Comparison of ENCODE assay signal across 13 cellular contexts in genomic region chr17:3763777-3764170, GRCh38. TPM values are rescaled to one million over a fixed set of nuclear protein-coding genes. Genes with fewer than 3 reads are reported as not detected.
DNase-seq lines count a peak whose midpoint lies in the region; ATAC-seq and TF ChIP-seq lines count a peak whose summit lies in the region.
"Had no signal": no experiment of that assay in that cellular context is flagged by ENCODE, and none has a peak within 500 bp of the region (broad histone marks: within the 10 kb centered on the region; RNA-seq: fewer than 3 reads in every experiment).

No MANE protein-coding gene starts in this region.

- no peaks in the 10 kb centered on the region for H3K36me3 ChIP-seq in BLaER1
- no peaks in the 10 kb centered on the region for H3K36me3 ChIP-seq in DND-41 (ENCODE audit: insufficient read depth, low read length)
- no peaks in the 10 kb centered on the region for H3K36me3 ChIP-seq in lower lobe of right lung
- no peaks in the 10 kb centered on the region for H3K36me3 ChIP-seq in heart right ventricle
- H3K36me3 ChIP-seq: ovary, suprapubic skin had no signal

- WGBS in heart right ventricle, 2 donors = 66 to 75% methylated on average over 3 of the region's 3 CpGs

- peaks cover 20% of the 10 kb centered on the region in 2 donors for H3K36me3 Mint-ChIP-seq in activated T-cell treated with anti-CD3 and anti-CD28 coated beads, Interleukin-2, amount 50 U/mL, for 72 hours (ENCODE audit: insufficient read depth in 2 of 2)

- H3K4me3 Mint-ChIP-seq in activated T-cell treated with anti-CD3 and anti-CD28 coated beads, Interleukin-2, amount 50 U/mL, for 72 hours = peak overlapping the region; percentile 52 to 73

- no peak overlapping the region for H3K9ac ChIP-seq in BLaER1
- H3K9ac ChIP-seq in DND-41 (ENCODE audit: low read depth, low read length) = peak overlapping the region; percentile 53

- H3K4me3 ChIP-seq in BLaER1 (no peak overlapping the region), DND-41 (ENCODE audit: low read depth in 1 of 2, low read length in 2 of 2) (no peak overlapping the region; a peak in 1 of 4 replicates), lower lobe of right lung (peak overlapping the region; percentile 14), heart right ventricle (no peak overlapping the region)
- H3K4me3 ChIP-seq: ovary, suprapubic skin had no signal

- H2AFZ ChIP-seq in DND-41 (ENCODE audit: low read depth, low read length) = no peak overlapping the region

- no peaks in the 10 kb centered on the region for H3K79me2 ChIP-seq in DND-41 (ENCODE audit: insufficient read depth, low read length)

- H3K4me2 ChIP-seq in BLaER1 = peak overlapping the region; percentile 11; the same call in 1 of the 2 replicates
- no peak overlapping the region for H3K4me2 ChIP-seq in DND-41 (ENCODE audit: insufficient read depth, low read length)

- H3K4me1 ChIP-seq in BLaER1 (peaks cover 43% of the 10 kb centered on the region), DND-41 (ENCODE audit: insufficient read depth, low read length) (peaks cover 60% of the 10 kb centered on the region), lower lobe of right lung (no peaks in the 10 kb centered on the region), heart right ventricle (peaks cover 0 to 10% (median 0%) of the 10 kb centered on the region in 9 donors)
- H3K4me1 ChIP-seq: suprapubic skin had no signal

- H3K27ac Mint-ChIP-seq in activated T-cell treated with anti-CD3 and anti-CD28 coated beads, Interleukin-2, amount 50 U/mL, for 72 hours = peak overlapping the region; percentile 72

- H3K9me3 Mint-ChIP-seq in activated T-cell treated with anti-CD3 and anti-CD28 coated beads, Interleukin-2, amount 50 U/mL, for 72 hours = peaks cover 9 to 14% of the 10 kb centered on the region in 2 donors

- peaks cover 30% of the 10 kb centered on the region for H3K27me3 Mint-ChIP-seq in activated T-cell treated with anti-CD3 and anti-CD28 coated beads, Interleukin-2, amount 50 U/mL, for 72 hours (ENCODE audit: low read depth)

- H3K4me1 Mint-ChIP-seq in activated T-cell treated with anti-CD3 and anti-CD28 coated beads, Interleukin-2, amount 50 U/mL, for 72 hours (ENCODE audit: low read depth) = peaks cover 65% of the 10 kb centered on the region

- DNase-seq in DND-41 (no peak), lower lobe of right lung (no peak), NCI-H2107 treated with DMSO at 0.1 percent for 48 hours (lab: John Stamatoyannopoulos, UW; ENCODE audit: unreplicated experiment) (no peak), heart right ventricle (no peak)
- peak in 1 of 2 donors; percentile 34 for DNase-seq in activated T-cell treated with anti-CD3 and anti-CD28 coated beads, Interleukin-2, amount 50 U/mL, for 72 hours
- DNase-seq: activated CD4-positive, CD25-positive, alpha-beta regulatory T cell treated with anti-CD3 and anti-CD28 coated beads, Interleukin-2, amount 50 U/mL, for 72 hours; DMS53; NCI-H2029 treated with DMSO at 0.1 percent for 48 hours; ovary had no signal

- no peaks in the 10 kb centered on the region for H3K27me3 ChIP-seq in BLaER1
- H3K27me3 ChIP-seq in DND-41 (ENCODE audit: insufficient read depth, low read length, poor library complexity) = no peaks in the 10 kb centered on the region
- no peaks in the 10 kb centered on the region for H3K27me3 ChIP-seq in lower lobe of right lung (ENCODE audit: low read depth)
- peaks cover 0 to 2% (median 0%) of the 10 kb centered on the region in 7 donors for H3K27me3 ChIP-seq in heart right ventricle
- H3K27me3 ChIP-seq: ovary, suprapubic skin had no signal

- intact Hi-C loops in lower lobe of right lung (cut with DNase I) = no loop called here
- intact Hi-C loops in heart right ventricle (cut with DNase I) = no loop called here

- ATAC-seq in DND-41 (ENCODE audit: insufficient read depth, low read depth) = no peak
- no peak for ATAC-seq in activated T-cell treated with anti-CD3 and anti-CD28 coated beads, Interleukin-2, amount 50 U/mL, for 72 hours (replicated peaks in 1 of 2)
- no peak for ATAC-seq in lower lobe of right lung
- no peak for ATAC-seq in GM21717 (IDR thresholded peaks at IDR 0.05; ENCODE audit: unreplicated experiment)
- no peak for ATAC-seq in heart right ventricle
- ATAC-seq in GM18519 (IDR thresholded peaks at IDR 0.05; ENCODE audit: low FRiP score, unreplicated experiment) = no peak

- H3K27ac ChIP-seq in BLaER1 (no peak overlapping the region), DND-41 (ENCODE audit: low read length) (peak overlapping the region; percentile 98), lower lobe of right lung (peak overlapping the region; percentile 41), heart right ventricle (peak overlapping the region in 1 of 10 donors; percentile 62)
- H3K27ac ChIP-seq: ovary, suprapubic skin had no signal

- TF ChIP-seq CTCF in DND-41 (IDR thresholded peaks at IDR 0.05; ENCODE audit: borderline replicate concordance, extremely low read depth, low read length, poor library complexity, severe bottlenecking) (no peak), lower lobe of right lung (IDR thresholded peaks at IDR 0.05) (no peak), heart right ventricle (IDR thresholded peaks at IDR 0.05) (no peak)

- H3K9me3 ChIP-seq in BLaER1 (peaks cover 13% of the 10 kb centered on the region), DND-41 (ENCODE audit: insufficient read depth, low read length, severe bottlenecking) (no peaks in the 10 kb centered on the region), lower lobe of right lung (peaks cover 4% of the 10 kb centered on the region), heart right ventricle (peaks cover 0 to 19% (median 2%) of the 10 kb centered on the region in 11 donors)
- H3K9me3 ChIP-seq: ovary had no signal

- H4K20me1 ChIP-seq in BLaER1 = no peaks in the 10 kb centered on the region
- no peaks in the 10 kb centered on the region for H4K20me1 ChIP-seq in DND-41 (ENCODE audit: insufficient read depth, low read length)

RNA-seq across cellular contexts. Expression of gene ITGAE, which starts 37.2 kb away (rescaled TPM):
- 10 to 100 TPM; 62.1 to 86.3 TPM for total RNA-seq in activated T-cell treated with anti-CD3 and anti-CD28 coated beads, Interleukin-2, amount 50 U/mL, for 72 hours
- 35.4 TPM for total RNA-seq in lower lobe of right lung
- total RNA-seq in heart right ventricle = 10 to 100 TPM; 14.0 to 20.0 (median 15.6) TPM
- polyA plus RNA-seq in heart right ventricle = 10 to 100 TPM; 24.3 to 35.4 TPM

RNA-seq across cellular contexts. Expression of gene HASPIN, which starts 40.1 kb away (rescaled TPM):
- total RNA-seq in activated T-cell treated with anti-CD3 and anti-CD28 coated beads, Interleukin-2, amount 50 U/mL, for 72 hours = 10 to 100 TPM; 23.2 to 25.7 TPM
- total RNA-seq in lower lobe of right lung (0.68 TPM), heart right ventricle (1 to 10 TPM in 1 of 10 donors, under 1 TPM in 9; 0.12 to 1.5 (median 0.23) TPM)
- polyA plus RNA-seq in heart right ventricle = under 1 TPM in 1 of 2 donors, not detected in 1; 0.29 TPM

Comparison
In these comparisons a context has a peak if more than half of its experiments do, and no peak if none do; other contexts are left out.
1. RNA of gene HASPIN, which starts 40.1 kb away (total RNA-seq): 23.2 to 25.7 TPM in activated T-cell treated with anti-CD3 and anti-CD28 coated beads, Interleukin-2, amount 50 U/mL, for 72 hours; 0.68 TPM in lower lobe of right lung (single experiment) and 0.12 to 1.5 TPM in heart right ventricle; every median in the first group is over 4 times any median in the second.